ENCODE assay signal across 2 cellular contexts in genomic region chr16:85636234-85636812, GRCh38.
TF ChIP-seq lines count a peak whose summit lies in the region.

No MANE protein-coding gene starts in this region.

TF ChIP-seq in HepG2, 621 proteins besides CTCF, POLR2A, EP300 and RAD21:
- TF ChIP-seq, protein P1, sequence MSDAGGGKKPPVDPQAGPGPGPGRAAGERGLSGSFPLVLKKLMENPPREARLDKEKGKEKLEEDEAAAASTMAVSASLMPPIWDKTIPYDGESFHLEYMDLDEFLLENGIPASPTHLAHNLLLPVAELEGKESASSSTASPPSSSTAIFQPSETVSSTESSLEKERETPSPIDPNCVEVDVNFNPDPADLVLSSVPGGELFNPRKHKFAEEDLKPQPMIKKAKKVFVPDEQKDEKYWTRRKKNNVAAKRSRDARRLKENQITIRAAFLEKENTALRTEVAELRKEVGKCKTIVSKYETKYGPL (CRISPR knock-in tag; IDR thresholded peaks at IDR 0.05) = no peak
- TF ChIP-seq AKAP8 (CRISPR knock-in tag; IDR thresholded peaks at IDR 0.05) = 0 out of 2 replicates have a peak, but pooled peaks have one; percentile 2
- no peak for TF ChIP-seq ZNF547 (CRISPR knock-in tag; IDR thresholded peaks at IDR 0.05)
- peak; percentile 2 for TF ChIP-seq AGO2 (optimal IDR thresholded peaks at IDR 0.05; ENCODE audit: low read depth, low read length)
- no peak for TF ChIP-seq ZNF660 (CRISPR knock-in tag; IDR thresholded peaks at IDR 0.05; ENCODE audit: borderline replicate concordance, low read depth)
- TF ChIP-seq ZNF296 (CRISPR knock-in tag; conservative IDR thresholded peaks at IDR 0.05) = no peak

TF ChIP-seq in K562, 482 proteins besides CTCF, POLR2A, EP300 and RAD21:
- TF ChIP-seq HMG20A (CRISPR knock-in tag; conservative IDR thresholded peaks at IDR 0.05) (no peak), ZBTB33 (CRISPR knock-in tag; IDR thresholded peaks at IDR 0.05) (peak; percentile 0; the same call in 1 of the 2 replicates), ARID1B (IDR thresholded peaks at IDR 0.05) (no peak), ZNF507 (tag; conservative IDR thresholded peaks at IDR 0.05) (no peak), ZC3H11A (IDR thresholded peaks at IDR 0.05; ENCODE audit: low read depth, low read length) (no peak), POLR2G (IDR thresholded peaks at IDR 0.05; ENCODE audit: low read depth, low read length) (peak; percentile 59), TFAP4 (CRISPR knock-in tag; IDR thresholded peaks at IDR 0.05; ENCODE audit: borderline replicate concordance) (0 out of 2 replicates have a peak, but pooled peaks have one; percentile 16), E4F1 (CRISPR knock-in tag; IDR thresholded peaks at IDR 0.05; ENCODE audit: borderline replicate concordance) (no peak)
TF ChIP-seq in K562: peak in this region for 3.
